Comparison of ENCODE assay signal across 1 cellular context in genomic region chr4:169175035-169175434, GRCh38.
TF ChIP-seq lines count a peak whose summit lies in the region.

No MANE protein-coding gene starts in this region.

TF ChIP-seq in IMR-90, 13 proteins besides CTCF, POLR2A, EP300 and RAD21:
- TF ChIP-seq SMC3 (IDR thresholded peaks at IDR 0.05; ENCODE audit: low read depth, low read length) = no peak
- TF ChIP-seq BHLHE40 (IDR thresholded peaks at IDR 0.05; ENCODE audit: low read depth, low read length) = no peak
- no peak for TF ChIP-seq RCOR1 (IDR thresholded peaks at IDR 0.05; ENCODE audit: insufficient replicate concordance, low read length)
- TF ChIP-seq MAFK (IDR thresholded peaks at IDR 0.05; ENCODE audit: low read depth, low read length) = no peak
- TF ChIP-seq FOS (IDR thresholded peaks at IDR 0.05; ENCODE audit: low read depth, low read length) = no peak
- no peak for TF ChIP-seq ELK1 (IDR thresholded peaks at IDR 0.05; ENCODE audit: borderline replicate concordance, low read depth, low read length)
- no peak for TF ChIP-seq RFX5 (IDR thresholded peaks at IDR 0.05; ENCODE audit: low read depth, low read length)
- TF ChIP-seq MAZ (IDR thresholded peaks at IDR 0.05; ENCODE audit: borderline replicate concordance, low read depth, low read length) = no peak
- TF ChIP-seq NFE2L2 (IDR thresholded peaks at IDR 0.05; ENCODE audit: low read depth, low read length) = no peak
- TF ChIP-seq CEBPB (IDR thresholded peaks at IDR 0.05; ENCODE audit: low read depth, low read length) = no peak
- TF ChIP-seq USF2 (IDR thresholded peaks at IDR 0.05; ENCODE audit: low read depth, low read length) = no peak
- TF ChIP-seq MXI1 (IDR thresholded peaks at IDR 0.05; ENCODE audit: borderline replicate concordance, low read depth, low read length) = no peak
- TF ChIP-seq CHD1 (IDR thresholded peaks at IDR 0.05; ENCODE audit: low read depth, low read length) = no peak
